20 cellular contexts compared by ENCODE assay signal in genomic region chr1:7474143-7474490, GRCh38.
DNase-seq lines count a peak whose midpoint lies in the region; ATAC-seq, FAIRE-seq and TF ChIP-seq lines count a peak whose summit lies in the region.
"Had no signal": no experiment of that assay in that cellular context is flagged by ENCODE, and none has a peak within 500 bp of the region (broad histone marks: within the 10 kb centered on the region; RNA-seq: fewer than 3 reads in every experiment).

No MANE protein-coding gene starts in this region.

- POLR2A ChIA-PET in A549 (lab: Yijun Ruan, JAX): interaction anchor here (1.1 kb wide), 1 partner anchor 357 kb away, joined by 3 read pairs; no protein-coding TSS in a partner anchor

- TF ChIP-seq RAD21 in A549 (conservative IDR thresholded peaks at IDR 0.05 in 1 of 2, IDR thresholded peaks at IDR 0.05 in 1 of 2): no peak

- H2AFZ ChIP-seq in astrocyte (ENCODE audit: low read depth, low read length): no peak overlapping the region
- H2AFZ ChIP-seq: GM23338 had no signal

- H3K4me1 ChIP-seq in A549 (peaks cover 56% of the 10 kb centered on the region), astrocyte (ENCODE audit: insufficient read depth, low read length) (peaks cover 41% of the 10 kb centered on the region), BE2C (peaks cover 49% of the 10 kb centered on the region)

- H3K36me3 ChIP-seq in astrocyte (ENCODE audit: insufficient read depth, low read length) (no peaks in the 10 kb centered on the region), BE2C (no peaks in the 10 kb centered on the region)
- H3K36me3 ChIP-seq: BLaER1 treated with 17β-estradiol and CSF1 and Interleukin-3, amounts not matched to agents 10 nM and 100 nM had no signal

- H3K4me1 Mint-ChIP-seq in astrocyte (ENCODE audit: low read depth, unreplicated experiment): peaks cover 22% of the 10 kb centered on the region
- H3K4me1 Mint-ChIP-seq in neural crest cell: peaks cover 7% of the 10 kb centered on the region
- H3K4me1 Mint-ChIP-seq: B cell, CD14-positive monocyte had no signal

- H3K4me3 ChIP-seq in A549: no peak overlapping the region
- no peak overlapping the region for H3K4me3 ChIP-seq in astrocyte (ENCODE audit: insufficient read depth, low read depth, low read length)
- H3K4me3 ChIP-seq in BE2C (ENCODE audit: low read depth, low read length): no peak overlapping the region
- H3K4me3 ChIP-seq: BLaER1 treated with 17β-estradiol and CSF1 and Interleukin-3, amounts not matched to agents 10 nM and 100 nM; GM23338 had no signal

- 96% methylated on average over 3 of the region's 3 CpGs for WGBS in A549 (ENCODE audit: missing lambda C conversion rate)

- H4K20me1 ChIP-seq in astrocyte (ENCODE audit: insufficient read depth, low read length): no peaks in the 10 kb centered on the region

- H3K9me3 Mint-ChIP-seq in astrocyte (ENCODE audit: unreplicated experiment) (no peaks in the 10 kb centered on the region), neural crest cell (no peaks in the 10 kb centered on the region)
- H3K9me3 Mint-ChIP-seq: CD14-positive monocyte; CD4-positive, alpha-beta T cell; GM23338; H9 had no signal

- no peak for TF ChIP-seq CTCF in A549 (IDR thresholded peaks at IDR 0.05)
- TF ChIP-seq CTCF in astrocyte (IDR thresholded peaks at IDR 0.05; ENCODE audit: insufficient read depth, low read depth, low read length): no peak
- no peak for TF ChIP-seq CTCF in neural crest cell (conservative IDR thresholded peaks at IDR 0.05)
- TF ChIP-seq CTCF in BE2C (IDR thresholded peaks at IDR 0.05; ENCODE audit: low read depth, low read length): no peak

- CTCF ChIA-PET in A549 (lab: Yijun Ruan, JAX): interaction anchor here (1.0 to 2.6 kb wide), 8 partner anchors 9 to 432 kb away, joined by 3 to 20 read pairs (median 4); no protein-coding TSS in a partner anchor

- no peaks in the 10 kb centered on the region for H3K27me3 ChIP-seq in astrocyte (ENCODE audit: insufficient read depth, low read length)
- no peaks in the 10 kb centered on the region for H3K27me3 ChIP-seq in BE2C
- H3K27me3 ChIP-seq: BLaER1 treated with 17β-estradiol and CSF1 and Interleukin-3, amounts not matched to agents 10 nM and 100 nM had no signal

- FAIRE-seq in A549 (lab: Jason Lieb, UNC): no peak
- FAIRE-seq in astrocyte (lab: Jason Lieb, UNC): no peak
- FAIRE-seq: GM12891, GM18507 had no signal

- H3K9me3 ChIP-seq in A549 (no peaks in the 10 kb centered on the region), astrocyte (ENCODE audit: insufficient read depth, low read depth, low read length) (no peaks in the 10 kb centered on the region), BE2C (no peaks in the 10 kb centered on the region)
- H3K9me3 ChIP-seq: BLaER1 treated with 17β-estradiol and CSF1 and Interleukin-3, amounts not matched to agents 10 nM and 100 nM had no signal

- no peak for TF ChIP-seq EP300 in A549 (IDR thresholded peaks at IDR 0.05)

- H3K4me2 ChIP-seq in A549 (no peak overlapping the region), astrocyte (ENCODE audit: low read length) (no peak overlapping the region)
- H3K4me2 ChIP-seq: BLaER1 treated with 17β-estradiol and CSF1 and Interleukin-3, amounts not matched to agents 10 nM and 100 nM; GM23338 had no signal

- no peak overlapping the region for H3K4me3 Mint-ChIP-seq in astrocyte (ENCODE audit: unreplicated experiment)
- H3K4me3 Mint-ChIP-seq in neural crest cell: no peak overlapping the region
- H3K4me3 Mint-ChIP-seq: B cell; CD14-positive monocyte; CD4-positive, alpha-beta T cell; GM23338; H9 had no signal

- H3K79me2 ChIP-seq in astrocyte (ENCODE audit: insufficient read depth, low read length): no peaks in the 10 kb centered on the region

- H3K27ac ChIP-seq in A549 (peak overlapping the region; percentile 77 to 98; a peak in 5 of 6 replicates), astrocyte (ENCODE audit: low read depth, low read length) (no peak overlapping the region)
- H3K27ac ChIP-seq: BLaER1 treated with 17β-estradiol and CSF1 and Interleukin-3, amounts not matched to agents 10 nM and 100 nM had no signal

- DNase-seq in A549 (ENCODE audit: low read depth in 1 of 2, low spot score in 1 of 2) (no peak), astrocyte (ENCODE audit: low read depth) (no peak), neural crest cell (ENCODE audit: low read depth, low spot score) (no peak), NCI-H446 treated with DMSO at 0.1 percent for 48 hours (lab: John Stamatoyannopoulos, UW) (no peak), BE2C (no peak)
- no peak for DNase-seq in activated CD8-positive, alpha-beta memory T cell treated with anti-CD3 and anti-CD28 coated beads, Interleukin-2, amount 50 U/mL, for 48 hours
- DNase-seq: Calu3; CD4-positive, alpha-beta T cell; COR-L47; DMS53; DMS79 treated with DMSO at 0.1 percent for 48 hours; GF-D8; H9 had no signal

- H3K27ac Mint-ChIP-seq in astrocyte (ENCODE audit: unreplicated experiment): peak overlapping the region; percentile 1
- H3K27ac Mint-ChIP-seq in neural crest cell (ENCODE audit: unreplicated experiment): peak overlapping the region; percentile 88
- H3K27ac Mint-ChIP-seq: B cell; CD14-positive monocyte; CD4-positive, alpha-beta T cell; GM23338; H9 had no signal

- H3K36me3 Mint-ChIP-seq in astrocyte (ENCODE audit: low read depth, unreplicated experiment): no peaks in the 10 kb centered on the region
- no peaks in the 10 kb centered on the region for H3K36me3 Mint-ChIP-seq in neural crest cell (ENCODE audit: low read depth)
- H3K36me3 Mint-ChIP-seq: CD14-positive monocyte had no signal

- ATAC-seq in A549: no peak
- ATAC-seq: HCT116 had no signal

- no peak overlapping the region for H3K9ac ChIP-seq in astrocyte (ENCODE audit: low read length)

- no peak for TF ChIP-seq POLR2A in A549 (IDR thresholded peaks at IDR 0.05; ENCODE audit: low read length)

- H3K27me3 Mint-ChIP-seq in astrocyte (ENCODE audit: low read depth, unreplicated experiment) (peaks cover 5% of the 10 kb centered on the region), neural crest cell (ENCODE audit: low read depth) (no peaks in the 10 kb centered on the region)
- H3K27me3 Mint-ChIP-seq: B cell; CD4-positive, alpha-beta T cell had no signal

TF ChIP-seq in A549, 52 proteins besides CTCF, POLR2A, EP300 and RAD21:
- TF ChIP-seq CHD2 (IDR thresholded peaks at IDR 0.05; ENCODE audit: low read length, partially characterized antibody): no peak
- no peak for TF ChIP-seq RFX5 (IDR thresholded peaks at IDR 0.05)
- TF ChIP-seq KDM1A (IDR thresholded peaks at IDR 0.05; ENCODE audit: low read depth): peak; percentile 73; the same call in 1 of the 2 replicates
TF ChIP-seq in A549: peak in this region for 1.
